ENCODE assay signal across 11 cellular contexts in the genomic region with DNA sequence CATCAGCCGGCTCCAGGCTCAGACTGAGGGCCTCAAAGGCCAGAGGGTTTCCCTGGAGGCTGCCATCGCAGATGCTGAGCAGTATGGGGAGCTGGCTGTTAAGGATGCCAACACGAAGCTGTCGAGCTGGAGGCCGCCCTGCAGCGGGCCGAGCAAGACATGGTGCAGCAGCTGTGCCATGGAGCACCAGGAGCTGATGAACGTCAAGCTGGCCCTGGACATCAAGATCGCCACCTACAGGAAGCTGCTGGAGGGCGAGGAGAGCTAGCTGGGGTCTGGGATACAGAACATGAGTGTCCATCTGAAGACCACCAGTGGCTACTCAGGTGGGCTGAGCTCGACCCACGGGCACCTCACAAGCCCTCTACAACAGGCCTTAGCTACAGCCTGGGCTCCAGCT. TPM values are rescaled to one million over a fixed set of nuclear protein-coding genes. Genes with fewer than 3 reads are reported as not detected.
DNase-seq lines count a peak whose midpoint lies in the region; ATAC-seq and TF ChIP-seq lines count a peak whose summit lies in the region.
"Had no signal": no experiment of that assay in that cellular context is flagged by ENCODE, and none has a peak within 500 bp of the region (broad histone marks: within the 10 kb centered on the region; RNA-seq: fewer than 3 reads in every experiment).

No MANE protein-coding gene starts in this region.

- intact Hi-C loops in OCI-LY7 (cut with micrococcal nuclease; ENCODE audit: unreplicated experiment) (no loop called here), uterus (cut with DNase I; ENCODE audit: low total_unique reads) (no loop called here)

- peaks cover 47 to 50% of the 10 kb centered on the region in 2 donors for H3K27me3 Mint-ChIP-seq in stimulated activated naive B cell treated with anti-CD40 and anti-IgM and Interleukin-4, amounts not matched to agents 10 μg/mL and 1 μg/mL and 100 μg/mL, for 72 hours

- H2AFZ ChIP-seq in OCI-LY7 (ENCODE audit: low read length) = no peak overlapping the region

- H3K27ac ChIP-seq in OCI-LY7 (ENCODE audit: low read depth, low read length, poor library complexity, severe bottlenecking) (no peak overlapping the region), uterus (no peak overlapping the region)

- H3K79me2 ChIP-seq in OCI-LY7 (ENCODE audit: insufficient read depth, low read depth, low read length) = no peaks in the 10 kb centered on the region

- no peaks in the 10 kb centered on the region for H3K9me3 Mint-ChIP-seq in stimulated activated naive B cell treated with anti-CD40 and anti-IgM and Interleukin-4, amounts not matched to agents 10 μg/mL and 1 μg/mL and 100 μg/mL, for 72 hours
- H3K9me3 Mint-ChIP-seq: activated naive CD4-positive, alpha-beta T cell treated with anti-CD3 and anti-CD28 coated beads, Interleukin-2, amount 50 U/mL, for 72 hours had no signal

- POLR2A ChIA-PET in OCI-LY7 (lab: Charles Lee) = interaction anchor here (0.6 to 1.1 kb wide), 3 partner anchors 51 to 741 kb away, joined by 3 to 4 read pairs (median 3); no protein-coding TSS in a partner anchor

- no peak overlapping the region for H3K4me2 ChIP-seq in OCI-LY7 (ENCODE audit: low read length)

- no peaks in the 10 kb centered on the region for H3K9me3 ChIP-seq in BE2C
- no peaks in the 10 kb centered on the region for H3K9me3 ChIP-seq in OCI-LY7 (ENCODE audit: low read length)
- H3K9me3 ChIP-seq in uterus = no peaks in the 10 kb centered on the region

- no TSS peak for BruUV-seq in OCI-LY7 (replicated peaks; lab: Mats Ljungman, UMichigan)

- TF ChIP-seq CTCF in BE2C (IDR thresholded peaks at IDR 0.05; ENCODE audit: low read depth, low read length) = peak; percentile 35; the same call in 1 of the 2 replicates
- TF ChIP-seq CTCF in GM10266 (IDR thresholded peaks at IDR 0.05; ENCODE audit: control insufficient read depth, insufficient read depth, low read depth, missing control alignments) = peak; percentile 41
- peak; percentile 47; the same call in 1 of the 2 replicates for TF ChIP-seq CTCF in OCI-LY7 (conservative IDR thresholded peaks at IDR 0.05; ENCODE audit: low read length)
- peak; percentile 36 for TF ChIP-seq CTCF in fibroblast of villous mesenchyme (IDR thresholded peaks at IDR 0.05; ENCODE audit: insufficient read depth, low read depth, low read length)
- no peak for TF ChIP-seq CTCF in uterus (IDR thresholded peaks at IDR 0.05)

- DNase-seq in BE2C (no peak), GM10266 (ENCODE audit: extremely low spot score) (no peak), OCI-LY7 (ENCODE audit: low spot score) (no peak), fibroblast of villous mesenchyme (ENCODE audit: low read depth) (no peak), retina (no peak), uterus (no peak)
- no peak for DNase-seq in stimulated activated naive B cell treated with anti-CD40 and anti-IgM and Interleukin-4, amounts not matched to agents 10 μg/mL and 1 μg/mL and 100 μg/mL, for 72 hours
- DNase-seq: Calu3, T-helper 2 cell had no signal

- no peak overlapping the region for H3K4me3 Mint-ChIP-seq in stimulated activated naive B cell treated with anti-CD40 and anti-IgM and Interleukin-4, amounts not matched to agents 10 μg/mL and 1 μg/mL and 100 μg/mL, for 72 hours

- H3K4me3 ChIP-seq in BE2C (ENCODE audit: low read depth, low read length) (no peak overlapping the region), OCI-LY7 (ENCODE audit: low read depth, low read length, poor library complexity, severe bottlenecking) (no peak overlapping the region), fibroblast of villous mesenchyme (ENCODE audit: low read depth, low read length) (no peak overlapping the region), uterus (no peak overlapping the region)

- no peaks in the 10 kb centered on the region for H3K9me2 ChIP-seq in OCI-LY7 (ENCODE audit: insufficient read depth, low read length)

- no peaks in the 10 kb centered on the region for H3K36me3 ChIP-seq in BE2C
- H3K36me3 ChIP-seq in OCI-LY7 (ENCODE audit: insufficient read depth, low read length) = no peaks in the 10 kb centered on the region
- no peaks in the 10 kb centered on the region for H3K36me3 ChIP-seq in uterus

- peaks cover 8% of the 10 kb centered on the region for H3K27me3 ChIP-seq in BE2C
- peaks cover 0 to 3% of the 10 kb centered on the region in 2 donors for H3K27me3 ChIP-seq in uterus

- no peak for ATAC-seq in stimulated activated naive B cell treated with anti-CD40 and anti-IgM and Interleukin-4, amounts not matched to agents 10 μg/mL and 1 μg/mL and 100 μg/mL, for 72 hours (replicated peaks)
- ATAC-seq: activated naive CD4-positive, alpha-beta T cell treated with anti-CD3 and anti-CD28 coated beads, Interleukin-2, amount 50 U/mL, for 72 hours; right cardiac atrium had no signal

- H3K4me1 Mint-ChIP-seq in stimulated activated naive B cell treated with anti-CD40 and anti-IgM and Interleukin-4, amounts not matched to agents 10 μg/mL and 1 μg/mL and 100 μg/mL, for 72 hours = no peaks in the 10 kb centered on the region

- no peaks in the 10 kb centered on the region for H3K36me3 Mint-ChIP-seq in stimulated activated naive B cell treated with anti-CD40 and anti-IgM and Interleukin-4, amounts not matched to agents 10 μg/mL and 1 μg/mL and 100 μg/mL, for 72 hours
- H3K36me3 Mint-ChIP-seq: activated naive CD4-positive, alpha-beta T cell treated with anti-CD3 and anti-CD28 coated beads, Interleukin-2, amount 50 U/mL, for 72 hours had no signal

- H3K27ac Mint-ChIP-seq in stimulated activated naive B cell treated with anti-CD40 and anti-IgM and Interleukin-4, amounts not matched to agents 10 μg/mL and 1 μg/mL and 100 μg/mL, for 72 hours = no peak overlapping the region
- H3K27ac Mint-ChIP-seq: activated naive CD4-positive, alpha-beta T cell treated with anti-CD3 and anti-CD28 coated beads, Interleukin-2, amount 50 U/mL, for 72 hours had no signal

- no peaks in the 10 kb centered on the region for H3K4me1 ChIP-seq in BE2C
- no peaks in the 10 kb centered on the region for H3K4me1 ChIP-seq in OCI-LY7 (ENCODE audit: insufficient read depth, low read length, poor library complexity, severe bottlenecking)
- no peaks in the 10 kb centered on the region for H3K4me1 ChIP-seq in uterus

- CTCF ChIA-PET in OCI-LY7 (lab: Charles Lee; ENCODE audit: unreplicated experiment) = no interaction called here

- no peak for TF ChIP-seq POLR2A in uterus (IDR thresholded peaks at IDR 0.05)

- H4K20me1 ChIP-seq in OCI-LY7 (ENCODE audit: insufficient read depth, low read length) = no peaks in the 10 kb centered on the region

RNA-seq across cellular contexts. Expression of a gene that starts 4.0 kb away (rescaled TPM):
- polyA plus RNA-seq in BE2C (2012; ENCODE audit: insufficient read depth, insufficient read length, low read depth) = 0.56 TPM
- not detected in 2 replicates for total RNA-seq in OCI-LY7 (2014; rRNA removed; shearing (Covaris generic))
- total RNA-seq in OCI-LY7 (2022) = not detected in 2 replicates
- 0.97 and 1.3 TPM in 2 replicates for total RNA-seq in fibroblast of villous mesenchyme
- total RNA-seq in uterus = 10 to 100 TPM in 1 of 4 donors, 1 to 10 TPM in 2, under 1 TPM in 1; 0.88 to 66.8 (median 5.9) TPM
- total RNA-seq: Calu3 had no signal

Comparison
In these comparisons a context has a peak if more than half of its experiments do, and no peak if none do; other contexts are left out.
1. CTCF ChIP-seq: peak in BE2C (single experiment), GM10266 (single experiment), OCI-LY7 (single experiment) and fibroblast of villous mesenchyme (single experiment); none in uterus (0 of 4).